Comparison of ENCODE assay signal across 8 cellular contexts in genomic region chr3:179323197-179323901, GRCh38. TPM values are rescaled to one million over a fixed set of nuclear protein-coding genes. Genes with fewer than 3 reads are reported as not detected.
DNase-seq lines count a peak whose midpoint lies in the region; ATAC-seq and TF ChIP-seq lines count a peak whose summit lies in the region.

No MANE protein-coding gene starts in this region.

- peaks cover 4% of the 10 kb centered on the region for H3K36me3 Mint-ChIP-seq in activated naive CD4-positive, alpha-beta T cell treated with anti-CD3 and anti-CD28 coated beads, Interleukin-2, amount 50 U/mL, for 24 hours
- no peaks in the 10 kb centered on the region for H3K36me3 Mint-ChIP-seq in glutamatergic neuron (ENCODE audit: unreplicated experiment)

- in situ Hi-C loops in KBM-7 (cut with MboI; ENCODE audit: low pct_unique_long_range_greater_than_20kb, low sequenced_read_pairs), result loop anchor here (25.0 kb wide), 3 partner anchors 186 to 886 kb away; partner anchors contain the start of gene PIK3CA

- no peaks in the 10 kb centered on the region for H3K27me3 Mint-ChIP-seq in activated naive CD4-positive, alpha-beta T cell treated with anti-CD3 and anti-CD28 coated beads, Interleukin-2, amount 50 U/mL, for 24 hours
- H3K27me3 Mint-ChIP-seq in glutamatergic neuron (ENCODE audit: unreplicated experiment), result peaks cover 2% of the 10 kb centered on the region

- H3K9me3 ChIP-seq in SK-N-MC (ENCODE audit: low read depth, low read length) (no peaks in the 10 kb centered on the region), osteoblast (ENCODE audit: low read depth, low read length) (no peaks in the 10 kb centered on the region), tibial artery (no peaks in the 10 kb centered on the region)

- peak overlapping the region; percentile 80 for H2AFZ ChIP-seq in osteoblast (ENCODE audit: low read length)

- peak; percentile 78 for DNase-seq in ELF-1 (ENCODE audit: low read depth, low spot score)
- peak; percentile 78 for DNase-seq in KBM-7
- DNase-seq in SK-N-MC (ENCODE audit: low read depth, low spot score), result no peak
- DNase-seq in glutamatergic neuron, result peak; percentile 86
- peak; percentile 94 for DNase-seq in osteoblast (ENCODE audit: insufficient read length, low spot score, missing footprints)
- peak; percentile 81 to 90 for DNase-seq in tibial artery

- H4K20me1 ChIP-seq in osteoblast (ENCODE audit: insufficient read depth, low read length), result no peaks in the 10 kb centered on the region

- intact Hi-C loops in tibial artery (cut with DNase I; ENCODE audit: low total_unique reads), result loop anchor here (2.0 kb wide), 1 partner anchor 175 kb away; the partner anchor contains the start of gene PIK3CA

- H3K79me2 ChIP-seq in osteoblast (ENCODE audit: insufficient read depth, low read length), result peaks cover 48% of the 10 kb centered on the region

- TF ChIP-seq CTCF in glutamatergic neuron (IDR thresholded peaks at IDR 0.05; ENCODE audit: partially characterized antibody, unreplicated experiment) (no peak), osteoblast (IDR thresholded peaks at IDR 0.05; ENCODE audit: extremely low read depth, low read depth, low read length) (no peak), tibial artery (IDR thresholded peaks at IDR 0.05) (no peak)

- H3K9ac ChIP-seq in SK-N-MC (ENCODE audit: insufficient read length), result peak overlapping the region; percentile 92

- peak; percentile 32 for ATAC-seq in GM21786 (IDR thresholded peaks at IDR 0.05; ENCODE audit: unreplicated experiment)

- H3K4me3 Mint-ChIP-seq in activated naive CD4-positive, alpha-beta T cell treated with anti-CD3 and anti-CD28 coated beads, Interleukin-2, amount 50 U/mL, for 24 hours, result peak overlapping the region; percentile 97
- peak overlapping the region; percentile 97 for H3K4me3 Mint-ChIP-seq in glutamatergic neuron (ENCODE audit: unreplicated experiment)

- H3K27ac ChIP-seq in SK-N-MC, result peak overlapping the region; percentile 89
- H3K27ac ChIP-seq in osteoblast (ENCODE audit: low read depth, low read length), result peak overlapping the region; percentile 93
- H3K27ac ChIP-seq in tibial artery, result peak overlapping the region; percentile 99

- H3K4me3 ChIP-seq in SK-N-MC, result peak overlapping the region; percentile 87
- peak overlapping the region; percentile 95 for H3K4me3 ChIP-seq in osteoblast (ENCODE audit: insufficient read depth, low read length)
- peak overlapping the region; percentile 88 to 91 for H3K4me3 ChIP-seq in tibial artery

- peaks cover 31% of the 10 kb centered on the region for H3K36me3 ChIP-seq in SK-N-MC (ENCODE audit: insufficient read depth, low read length)
- H3K36me3 ChIP-seq in osteoblast (ENCODE audit: insufficient read depth, low read length), result no peaks in the 10 kb centered on the region
- H3K36me3 ChIP-seq in tibial artery, result peaks cover 1 to 7% (median 1%) of the 10 kb centered on the region in 3 donors

- H3K4me2 ChIP-seq in osteoblast (ENCODE audit: insufficient read depth, low read length), result peak overlapping the region; percentile 88

- H3K9me3 Mint-ChIP-seq in activated naive CD4-positive, alpha-beta T cell treated with anti-CD3 and anti-CD28 coated beads, Interleukin-2, amount 50 U/mL, for 24 hours, result no peaks in the 10 kb centered on the region
- H3K9me3 Mint-ChIP-seq in glutamatergic neuron (ENCODE audit: unreplicated experiment), result no peaks in the 10 kb centered on the region

- H3K4me1 ChIP-seq in osteoblast (ENCODE audit: insufficient read depth, low read length) (peaks cover 15% of the 10 kb centered on the region), tibial artery (peaks cover 0 to 35% (median 26%) of the 10 kb centered on the region in 4 donors)

- peaks cover 36% of the 10 kb centered on the region for H3K4me1 Mint-ChIP-seq in activated naive CD4-positive, alpha-beta T cell treated with anti-CD3 and anti-CD28 coated beads, Interleukin-2, amount 50 U/mL, for 24 hours
- peaks cover 16% of the 10 kb centered on the region for H3K4me1 Mint-ChIP-seq in glutamatergic neuron (ENCODE audit: low read depth, unreplicated experiment)

- H3K27me3 ChIP-seq in osteoblast (ENCODE audit: insufficient read depth, low read length), result no peaks in the 10 kb centered on the region
- H3K27me3 ChIP-seq in tibial artery, result no peaks in the 10 kb centered on the region

- peak overlapping the region; percentile 97 for H3K27ac Mint-ChIP-seq in activated naive CD4-positive, alpha-beta T cell treated with anti-CD3 and anti-CD28 coated beads, Interleukin-2, amount 50 U/mL, for 24 hours
- peak overlapping the region; percentile 96 for H3K27ac Mint-ChIP-seq in glutamatergic neuron (ENCODE audit: unreplicated experiment)

RNA-seq across cellular contexts. Expression of gene ZNF639, which starts 0.5 kb away (rescaled TPM):
- 34.2 TPM for total RNA-seq in glutamatergic neuron (ENCODE audit: unreplicated experiment)
- total RNA-seq in osteoblast, result 51.0 and 51.8 TPM in 2 replicates

RNA-seq across cellular contexts. Expression of gene MFN1, which starts 24.2 kb away (rescaled TPM):
- total RNA-seq in glutamatergic neuron (ENCODE audit: unreplicated experiment) (80.5 TPM), osteoblast (56.8 and 63.6 TPM in 2 replicates)
